ENCODE assay signal across 25 cellular contexts in genomic region chr20:34115232-34115631, GRCh38.
"Had no signal": no experiment of that assay in that cellular context is flagged by ENCODE, and none has a peak within 500 bp of the region (broad histone marks: within the 10 kb centered on the region; RNA-seq: fewer than 3 reads in every experiment).

No MANE protein-coding gene starts in this region.

- DNase-seq: cortex of kidney; effector CD8-positive, alpha-beta T cell; effector memory CD8-positive, alpha-beta T cell; endodermal cell; erythroblast; esophagus squamous epithelium; foreskin fibroblast; foreskin melanocyte; gastrocnemius medialis; glutamatergic neuron; head of caudate nucleus; heart right ventricle; hippocampal formation; left cardiac atrium; left lung; left ventricle myocardium superior; lower lobe of right lung; mesenchymal stem cell; mucosa of descending colon; naive B cell; naive thymus-derived CD8-positive, alpha-beta T cell had no signal

- H3K9me3 Mint-ChIP-seq: dendritic cell treated with granulocyte-macrophage colony-stimulating factor and Interleukin-4, amounts not matched to agents 40 ng/mL and 50 ng/mL, for 4 days; effector memory CD8-positive, alpha-beta T cell; endodermal cell; mesothelial cell of epicardium; naive B cell; naive thymus-derived CD8-positive, alpha-beta T cell had no signal

- H3K36me3 Mint-ChIP-seq: mesothelial cell of epicardium, naive B cell had no signal

- H3K27ac Mint-ChIP-seq: dendritic cell treated with granulocyte-macrophage colony-stimulating factor and Interleukin-4, amounts not matched to agents 40 ng/mL and 50 ng/mL, for 4 days; effector memory CD8-positive, alpha-beta T cell; endodermal cell; mesothelial cell of epicardium; naive B cell had no signal

- H3K9me3 ChIP-seq: esophagus squamous epithelium, gastrocnemius medialis, heart right ventricle, left lung, lower lobe of right lung, mucosa of descending colon had no signal

- H3K27me3 ChIP-seq: esophagus squamous epithelium, gastrocnemius medialis, heart right ventricle, left lung had no signal

- H3K36me3 ChIP-seq: esophagus squamous epithelium, gastrocnemius medialis, heart right ventricle, left lung, lower lobe of right lung had no signal

- H3K4me3 Mint-ChIP-seq: dendritic cell treated with granulocyte-macrophage colony-stimulating factor and Interleukin-4, amounts not matched to agents 40 ng/mL and 50 ng/mL, for 4 days; effector memory CD8-positive, alpha-beta T cell; endodermal cell; mesothelial cell of epicardium had no signal

- H3K27ac ChIP-seq: epithelial cell of prostate, esophagus squamous epithelium, gastrocnemius medialis, heart right ventricle, left lung, lower lobe of right lung had no signal

- H3K27me3 Mint-ChIP-seq: dendritic cell treated with granulocyte-macrophage colony-stimulating factor and Interleukin-4, amounts not matched to agents 40 ng/mL and 50 ng/mL, for 4 days had no signal

- H3K4me3 ChIP-seq: esophagus squamous epithelium, gastrocnemius medialis, heart right ventricle, left lung, lower lobe of right lung, mucosa of descending colon had no signal

- ATAC-seq: effector memory CD8-positive, alpha-beta T cell; esophagus mucosa; gastrocnemius medialis; heart right ventricle; left cardiac atrium; left lung; left ventricle myocardium superior; lower lobe of right lung; mucosa of descending colon; naive thymus-derived CD8-positive, alpha-beta T cell had no signal
